26 cellular contexts compared by ENCODE assay signal in the genomic region with DNA sequence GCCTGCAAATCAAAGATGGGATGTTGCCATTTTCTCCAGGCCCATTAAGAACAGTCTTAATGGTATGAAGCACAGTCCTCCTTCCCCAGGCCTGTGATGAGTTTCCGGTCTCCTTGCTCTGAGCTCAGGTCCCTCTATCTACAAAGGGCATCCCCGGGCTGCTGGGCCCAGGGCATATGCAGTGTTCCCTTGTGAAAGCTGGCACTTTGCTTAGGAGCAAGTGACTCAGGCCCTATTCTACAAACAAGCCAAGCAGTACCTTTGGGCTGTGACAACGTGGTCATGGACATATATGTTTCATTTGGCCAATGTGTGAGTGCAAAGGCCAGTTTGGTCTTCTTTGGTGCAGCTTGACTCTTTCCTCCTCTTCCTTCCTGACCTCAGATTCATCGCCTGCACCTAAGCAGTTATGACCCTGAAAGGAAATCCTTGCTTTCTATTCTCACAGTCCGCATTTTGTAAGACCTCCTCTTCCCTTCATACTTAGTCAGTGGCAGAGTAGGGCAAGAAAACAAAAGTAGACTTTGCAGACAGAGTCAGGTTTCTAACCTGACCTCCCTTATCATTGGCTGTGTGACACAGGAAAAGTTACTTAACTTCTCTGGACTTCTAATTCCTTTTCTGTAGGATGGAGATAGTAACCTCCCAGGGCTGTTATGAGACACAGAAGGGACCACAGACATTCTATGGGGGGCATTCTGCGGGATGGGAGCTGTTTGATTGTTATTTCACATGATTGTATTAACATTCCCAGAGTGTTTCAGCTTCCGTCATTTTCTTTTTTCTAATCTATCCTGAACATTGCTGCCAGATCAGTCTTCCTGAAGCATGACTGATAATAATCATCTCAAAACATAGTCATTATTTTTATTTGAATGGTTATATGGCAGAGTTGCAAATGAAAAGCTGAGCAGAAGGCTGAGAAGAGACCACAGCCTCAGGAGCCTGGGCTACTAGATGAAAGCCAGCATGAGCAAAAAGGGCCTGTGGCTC.
"Had no signal": no experiment of that assay in that cellular context is flagged by ENCODE, and none has a peak within 500 bp of the region (broad histone marks: within the 10 kb centered on the region; RNA-seq: fewer than 3 reads in every experiment).

No MANE protein-coding gene starts in this region.

- H3K4me1 ChIP-seq: adrenal gland, right lobe of liver, suprapubic skin, transverse colon had no signal

- FAIRE-seq: islet of Langerhans, urothelium cell line had no signal

- H3K27me3 ChIP-seq: adrenal gland, esophagus squamous epithelium, transverse colon had no signal

- H3K27me3 Mint-ChIP-seq: stimulated activated memory B cell treated with anti-CD40 and anti-IgM and Interleukin-4, amounts not matched to agents 10 μg/mL and 1 μg/mL and 100 μg/mL, for 72 hours had no signal

- H3K27ac ChIP-seq: adrenal gland, esophagus squamous epithelium, gastroesophageal sphincter, right lobe of liver, skin epidermis, stomach, suprapubic skin, transverse colon, WERI-Rb-1 had no signal

- H3K9me3 ChIP-seq: adrenal gland, esophagus squamous epithelium, gastroesophageal sphincter, right lobe of liver, stomach, suprapubic skin, transverse colon had no signal

- H3K36me3 Mint-ChIP-seq: activated naive CD8-positive, alpha-beta T cell; memory B cell; stimulated activated memory B cell treated with anti-CD40 and anti-IgM and Interleukin-4, amounts not matched to agents 10 μg/mL and 1 μg/mL and 100 μg/mL, for 72 hours had no signal

- DNase-seq: activated CD4-positive, alpha-beta T cell treated with anti-CD3 and anti-CD28 coated beads, Interleukin-2, amount 50 U/mL, for 1 hour; activated CD4-positive, CD25-positive, alpha-beta regulatory T cell treated with anti-CD3 and anti-CD28 coated beads, Interleukin-2, amount 50 U/mL, for 72 hours; activated naive CD4-positive, alpha-beta T cell; activated T-cell treated with anti-CD3 and anti-CD28 coated beads, Interleukin-2, amount 50 U/mL, for 1 hour; adrenal gland; cerebellar nuclear complex; effector memory CD8-positive, alpha-beta T cell; esophagus squamous epithelium; head of caudate nucleus; hypothalamus; left ventricle myocardium superior; occipital lobe; right lobe of liver; stimulated activated CD4-positive, alpha-beta T cell treated with anti-CD3 and anti-CD28 coated beads, Interleukin-2, amount 100 ng/mL, for 24 hours; stomach; transverse colon; WERI-Rb-1 had no signal

- H3K9me3 Mint-ChIP-seq: effector memory CD8-positive, alpha-beta T cell; memory B cell; nephron; stimulated activated memory B cell treated with anti-CD40 and anti-IgM and Interleukin-4, amounts not matched to agents 10 μg/mL and 1 μg/mL and 100 μg/mL, for 72 hours had no signal

- H3K4me1 Mint-ChIP-seq: memory B cell; stimulated activated memory B cell treated with anti-CD40 and anti-IgM and Interleukin-4, amounts not matched to agents 10 μg/mL and 1 μg/mL and 100 μg/mL, for 72 hours had no signal

- H3K36me3 ChIP-seq: adrenal gland, gastroesophageal sphincter, right lobe of liver, stomach, suprapubic skin, transverse colon, WERI-Rb-1 had no signal

- H3K4me3 ChIP-seq: adrenal gland, esophagus squamous epithelium, gastroesophageal sphincter, right lobe of liver, skin epidermis, stomach, suprapubic skin, transverse colon had no signal

- H3K4me3 Mint-ChIP-seq: activated naive CD8-positive, alpha-beta T cell; effector memory CD8-positive, alpha-beta T cell; memory B cell; nephron; stimulated activated memory B cell treated with anti-CD40 and anti-IgM and Interleukin-4, amounts not matched to agents 10 μg/mL and 1 μg/mL and 100 μg/mL, for 72 hours had no signal

- H3K27ac Mint-ChIP-seq: activated naive CD8-positive, alpha-beta T cell; effector memory CD8-positive, alpha-beta T cell; memory B cell; stimulated activated memory B cell treated with anti-CD40 and anti-IgM and Interleukin-4, amounts not matched to agents 10 μg/mL and 1 μg/mL and 100 μg/mL, for 72 hours had no signal
